ENCODE assay signal across 17 cellular contexts in genomic region chr2:238629064-238629463, GRCh38.
A peak's percentile ranks its signal among the peaks of the same experiment; 100 is the strongest.
DNase-seq lines count a peak whose midpoint lies in the region; ATAC-seq and TF ChIP-seq lines count a peak whose summit lies in the region.
"Had no signal": no experiment of that assay in that cellular context is flagged by ENCODE, and none has a peak within 500 bp of the region (broad histone marks: within the 10 kb centered on the region; RNA-seq: fewer than 3 reads in every experiment).

No MANE protein-coding gene starts in this region.

- POLR2A ChIA-PET in MCF 10A (lab: Yijun Ruan, JAX) = no interaction called here

- in situ Hi-C loops in mammary epithelial cell (cut with MboI; ENCODE audit: low sequenced_read_pairs in 2 of 2) = no loop called here

- DNase-seq in mammary epithelial cell (no peak), MCF 10A (ENCODE audit: unreplicated experiment) (no peak), islet precursor cell (peak; percentile 34), type B pancreatic cell (ENCODE audit: extremely low spot score, unreplicated experiment) (peak; percentile 37), kidney tubule cell (ENCODE audit: low spot score) (no peak)
- DNase-seq: Caco-2; CD4-positive, CD25-positive, alpha-beta regulatory T cell; CD8-positive, alpha-beta T cell; DMS153; DND-41; GM23248; H7; HCEC 1CT had no signal

- H3K9me3 Mint-ChIP-seq in MCF 10A (ENCODE audit: unreplicated experiment) (peaks cover 5% of the 10 kb centered on the region), type B pancreatic cell (no peaks in the 10 kb centered on the region)
- H3K9me3 Mint-ChIP-seq: CD8-positive, alpha-beta T cell had no signal

- no TSS peak for BruUV-seq in mammary epithelial cell (replicated peaks; lab: Mats Ljungman, UMichigan)
- no TSS peak for BruUV-seq in MCF 10A (replicated peaks; lab: Mats Ljungman, UMichigan)

- H3K4me3 Mint-ChIP-seq in MCF 10A (ENCODE audit: unreplicated experiment) = no peak overlapping the region
- H3K4me3 Mint-ChIP-seq in type B pancreatic cell = no peak overlapping the region
- H3K4me3 Mint-ChIP-seq: B cell; CD4-positive, CD25-positive, alpha-beta regulatory T cell; CD8-positive, alpha-beta T cell had no signal

- ATAC-seq in GM19463 (IDR thresholded peaks at IDR 0.05; ENCODE audit: unreplicated experiment) = no peak
- ATAC-seq: CD8-positive, alpha-beta T cell had no signal

- H3K4me3 ChIP-seq in mammary epithelial cell (replicated peaks in 1 of 3; ENCODE audit: insufficient read depth in 1 of 3, low read depth in 2 of 3, low read length in 3 of 3) = no peak overlapping the region
- H3K4me3 ChIP-seq: BLaER1, GM23248 had no signal

- H2AFZ ChIP-seq in mammary epithelial cell (ENCODE audit: low read depth, low read length) = no peak overlapping the region
- H2AFZ ChIP-seq: GM23248 had no signal

- no peak for TF ChIP-seq CTCF in mammary epithelial cell (conservative IDR thresholded peaks at IDR 0.05 in 1 of 2, IDR thresholded peaks at IDR 0.05 in 1 of 2; ENCODE audit: extremely low read depth in 1 of 2, insufficient read depth in 1 of 2, low read depth in 1 of 2, low read length in 2 of 2)
- TF ChIP-seq CTCF in MCF 10A (IDR thresholded peaks at IDR 0.05; ENCODE audit: unreplicated experiment) = no peak
- no peak for TF ChIP-seq CTCF in type B pancreatic cell (conservative IDR thresholded peaks at IDR 0.05)

- no peak overlapping the region for H3K4me2 ChIP-seq in mammary epithelial cell (ENCODE audit: insufficient read depth, low read depth, low read length)
- H3K4me2 ChIP-seq: BLaER1 had no signal

- H4K20me1 ChIP-seq in mammary epithelial cell (ENCODE audit: insufficient read depth, low read length) = no peaks in the 10 kb centered on the region
- H4K20me1 ChIP-seq: BLaER1 had no signal

- H3K36me3 Mint-ChIP-seq in MCF 10A (ENCODE audit: insufficient read depth, unreplicated experiment) (no peaks in the 10 kb centered on the region), type B pancreatic cell (no peaks in the 10 kb centered on the region)
- H3K36me3 Mint-ChIP-seq: CD4-positive, CD25-positive, alpha-beta regulatory T cell; CD8-positive, alpha-beta T cell had no signal

- H3K9me3 ChIP-seq in mammary epithelial cell (replicated peaks; ENCODE audit: insufficient read depth, low read length) = no peaks in the 10 kb centered on the region
- H3K9me3 ChIP-seq: Caco-2 had no signal

- intact Hi-C loops in mammary epithelial cell (cut with micrococcal nuclease) (no loop called here), MCF 10A (cut with micrococcal nuclease) (no loop called here)

- no peaks in the 10 kb centered on the region for H3K36me3 ChIP-seq in mammary epithelial cell (ENCODE audit: insufficient read depth, low read length)
- H3K36me3 ChIP-seq: BLaER1 had no signal

- H3K27ac ChIP-seq in mammary epithelial cell (ENCODE audit: insufficient read depth, low read depth, low read length) = peak overlapping the region; percentile 82
- H3K27ac ChIP-seq: BLaER1, C4-2B, GM23248 had no signal

- CTCF ChIA-PET in mammary epithelial cell (lab: Charles Lee; ENCODE audit: low non-redundant PET) (no interaction called here), MCF 10A (lab: Yijun Ruan, JAX) (interaction anchor here (0.5 to 0.9 kb wide), 2 partner anchors 158 to 171 kb away, joined by 4 read pairs; no protein-coding TSS in a partner anchor)

- no peaks in the 10 kb centered on the region for H3K27me3 Mint-ChIP-seq in MCF 10A (ENCODE audit: insufficient read depth, unreplicated experiment)
- peaks cover 9% of the 10 kb centered on the region for H3K27me3 Mint-ChIP-seq in type B pancreatic cell
- H3K27me3 Mint-ChIP-seq: B cell; CD4-positive, CD25-positive, alpha-beta regulatory T cell had no signal

- dilution Hi-C loops in mammary epithelial cell (cut with HindIII; ENCODE audit: low sequenced_read_pairs) = no loop called here

- no peaks in the 10 kb centered on the region for H3K27me3 ChIP-seq in mammary epithelial cell (ENCODE audit: insufficient read depth, low read length)
- H3K27me3 ChIP-seq: BLaER1 had no signal

- H3K4me1 ChIP-seq in mammary epithelial cell (ENCODE audit: insufficient read depth, low read length) = peaks cover 17% of the 10 kb centered on the region
- H3K4me1 ChIP-seq: BLaER1, Caco-2 had no signal

- 96% methylated on average over 8 of the region's 8 CpGs for WGBS in mammary epithelial cell (ENCODE audit: low coverage, missing lambda C conversion rate)

- H3K27ac Mint-ChIP-seq in MCF 10A (ENCODE audit: low read depth, unreplicated experiment) (no peak overlapping the region), type B pancreatic cell (no peak overlapping the region)
- H3K27ac Mint-ChIP-seq: B cell; CD4-positive, CD25-positive, alpha-beta regulatory T cell; CD8-positive, alpha-beta T cell had no signal

- H3K79me2 ChIP-seq in mammary epithelial cell (ENCODE audit: insufficient read depth, low read length) = no peaks in the 10 kb centered on the region

- H3K4me1 Mint-ChIP-seq in MCF 10A (ENCODE audit: insufficient read depth, unreplicated experiment) (no peaks in the 10 kb centered on the region), type B pancreatic cell (ENCODE audit: unreplicated experiment) (no peaks in the 10 kb centered on the region)
- H3K4me1 Mint-ChIP-seq: B cell; CD4-positive, CD25-positive, alpha-beta regulatory T cell had no signal

- no peak overlapping the region for H3K9ac ChIP-seq in mammary epithelial cell (ENCODE audit: insufficient read depth, low read length)
- H3K9ac ChIP-seq: BLaER1, GM23248 had no signal

Comparison
In these comparisons a context has a peak if more than half of its experiments do, and no peak if none do; other contexts are left out.
1. DNase-seq: peak in islet precursor cell (single experiment) and type B pancreatic cell (single experiment); none in mammary epithelial cell (single experiment), MCF 10A (single experiment) and kidney tubule cell (single experiment).